23 cellular contexts compared by ENCODE assay signal in the genomic region with DNA sequence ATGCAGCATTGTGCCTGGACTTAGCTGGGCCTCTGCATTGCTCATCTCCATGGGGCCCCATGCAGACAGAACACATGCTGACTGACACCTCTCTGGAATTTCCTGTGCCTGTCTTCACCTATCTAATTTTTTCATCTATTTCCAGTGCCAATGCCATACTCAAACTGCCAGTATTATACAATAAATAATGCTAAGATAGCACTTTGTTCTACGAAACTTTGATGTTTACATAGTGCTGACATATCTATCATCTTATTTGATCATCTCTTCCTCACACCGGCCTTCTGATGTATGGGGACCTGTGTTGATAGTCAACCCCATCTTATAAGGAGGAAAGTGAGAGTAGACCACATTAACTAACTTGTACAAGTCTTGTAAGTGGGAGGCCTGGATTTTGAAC.
"Had no signal": no experiment of that assay in that cellular context is flagged by ENCODE, and none has a peak within 500 bp of the region (broad histone marks: within the 10 kb centered on the region; RNA-seq: fewer than 3 reads in every experiment).

No MANE protein-coding gene starts in this region.

- H3K9me3 ChIP-seq: mucosa of descending colon, ovary, right atrium auricular region, stomach, testis, thyroid gland, transverse colon, upper lobe of left lung, vagina had no signal

- H3K4me3 ChIP-seq: left ventricle myocardium inferior, lung, mucosa of descending colon, ovary, right atrium auricular region, skin epidermis, stomach, testis, thyroid gland, transverse colon, upper lobe of left lung, vagina had no signal

- H3K4me1 ChIP-seq: right atrium auricular region, thyroid gland had no signal

- H3K27ac ChIP-seq: left ventricle myocardium inferior, ovary, right atrium auricular region, skin epidermis, stomach, testis, thyroid gland, transverse colon, upper lobe of left lung, vagina had no signal

- H3K27me3 ChIP-seq: ovary, right atrium auricular region, stomach, testis, thyroid gland, transverse colon, upper lobe of left lung, vagina had no signal

- ATAC-seq: mucosa of descending colon; naive thymus-derived CD4-positive, alpha-beta T cell; natural killer cell treated with Interleukin-12 subunit alpha and Interleukin-12 subunit beta and Interleukin-15 and Interleukin-18, amount 100 ng/mL, for 72 hours; sciatic nerve; stimulated activated naive B cell treated with anti-CD40 and anti-IgM and Interleukin-4, amounts not matched to agents 10 μg/mL and 1 μg/mL and 100 μg/mL, for 72 hours; stimulated activated naive CD8-positive, alpha-beta T cell treated with anti-CD3 and anti-CD28 coated beads, Interleukin-15, Interleukin-2, amounts not matched to agents 100 U/mL and 50 U/mL, for 24 hours had no signal

- DNase-seq: islet precursor cell; left ventricle myocardium inferior; midbrain; mucosa of descending colon; naive thymus-derived CD4-positive, alpha-beta T cell; ovary; stimulated activated CD4-positive, alpha-beta T cell treated with anti-CD3 and anti-CD28 coated beads, Interleukin-12 subunit alpha, Interleukin-12 subunit beta, amount 100 ng/mL, for 4 hours; stimulated activated CD4-positive, alpha-beta T cell treated with anti-CD3 and anti-CD28 coated beads, Interleukin-15, amount 100 ng/mL, for 24 hours; stimulated activated CD4-positive, alpha-beta T cell treated with anti-CD3 and anti-CD28 coated beads, Interleukin-2, amount 100 ng/mL, for 24 hours; stimulated activated CD4-positive, alpha-beta T cell treated with anti-CD3 and anti-CD28 coated beads, Interleukin-4, amount 100 ng/mL, for 1 hour; stimulated activated naive B cell treated with anti-CD40 and anti-IgM and Interleukin-4, amounts not matched to agents 10 μg/mL and 1 μg/mL and 100 μg/mL, for 72 hours; stimulated activated naive CD8-positive, alpha-beta T cell treated with anti-CD3 and anti-CD28 coated beads, Interleukin-15, Interleukin-2, amounts not matched to agents 100 U/mL and 50 U/mL, for 24 hours; stomach; testis; thyroid gland; transverse colon; upper lobe of left lung had no signal

- H3K36me3 ChIP-seq: left ventricle myocardium inferior, ovary, right atrium auricular region, stomach, thyroid gland, transverse colon, upper lobe of left lung, vagina had no signal
